ENCODE assay signal across 11 cellular contexts in genomic region chr4:87044511-87045369, GRCh38.
DNase-seq lines count a peak whose midpoint lies in the region; ATAC-seq, FAIRE-seq and TF ChIP-seq lines count a peak whose summit lies in the region.
"Had no signal": no experiment of that assay in that cellular context is flagged by ENCODE, and none has a peak within 500 bp of the region (broad histone marks: within the 10 kb centered on the region; RNA-seq: fewer than 3 reads in every experiment).

No MANE protein-coding gene starts in this region.

- no peaks in the 10 kb centered on the region for H3K9me1 ChIP-seq in K562 (ENCODE audit: control insufficient read depth, insufficient read depth, low read length)
- peaks cover 2% of the 10 kb centered on the region for H3K9me1 ChIP-seq in keratinocyte (ENCODE audit: control insufficient read depth, extremely low read depth, insufficient read depth, low read length)

- DNase-seq in GF-D8 (lab: John Stamatoyannopoulos, UW) (peak; percentile 13), K562 (ENCODE audit: extremely low read depth in 1 of 4, low spot score in 3 of 4) (peak in 2 of 4 experiments; percentile 43 to 60), keratinocyte (ENCODE audit: low read depth, low spot score) (no peak), GM03348 (ENCODE audit: low spot score) (no peak), 8988T (no peak)
- no peak for DNase-seq in natural killer cell treated with Interleukin-12 subunit alpha and Interleukin-12 subunit beta and Interleukin-15 and Interleukin-18, amount 100 ng/mL, for 72 hours (ENCODE audit: low spot score)
- DNase-seq: NCI-H1105 treated with DMSO at 0.1 percent for 48 hours; stimulated activated CD4-positive, alpha-beta T cell treated with anti-CD3 and anti-CD28 coated beads, Interleukin-4, amount 100 ng/mL, for 4 hours had no signal

- dilution Hi-C loops in keratinocyte (cut with MboI; ENCODE audit: extremely low pct_ligation_motif_present, low sequenced_read_pairs): no loop called here

- peaks cover 13% of the 10 kb centered on the region; the same call in 1 of the 2 replicates for H4K20me1 ChIP-seq in K562 (replicated peaks; ENCODE audit: control insufficient read depth, insufficient read depth, low read length)
- no peaks in the 10 kb centered on the region for H4K20me1 ChIP-seq in keratinocyte (ENCODE audit: control insufficient read depth, extremely low read depth, insufficient read depth, low read length)

- H3K4me3 ChIP-seq in K562 (no peak overlapping the region), keratinocyte (ENCODE audit: control insufficient read depth in 2 of 3, extremely low read depth in 1 of 3, insufficient read depth in 2 of 3, low read depth in 1 of 3, low read length in 3 of 3) (no peak overlapping the region), rectal smooth muscle tissue (ENCODE audit: low read length) (peak overlapping the region; percentile 35)
- H3K4me3 ChIP-seq: SJSA1 had no signal

- H3K27ac ChIP-seq in K562 (ENCODE audit: extremely low read depth, low read depth, low read length) (no peak overlapping the region; the same call in 2 of the 3 replicates), keratinocyte (ENCODE audit: control insufficient read depth, insufficient read depth, low read length) (no peak overlapping the region), rectal smooth muscle tissue (ENCODE audit: low read depth, low read length) (peak overlapping the region; percentile 82)
- H3K27ac ChIP-seq: SJSA1 had no signal

- TF ChIP-seq RAD21 in K562 (CRISPR knock-in tag; conservative IDR thresholded peaks at IDR 0.05 in 1 of 2, IDR thresholded peaks at IDR 0.05 in 1 of 2): no peak

- H3K36me3 Mint-ChIP-seq in natural killer cell treated with Interleukin-12 subunit alpha and Interleukin-12 subunit beta and Interleukin-15 and Interleukin-18, amount 100 ng/mL, for 72 hours: no peaks in the 10 kb centered on the region

- no peaks in the 10 kb centered on the region for H3K9me3 Mint-ChIP-seq in natural killer cell treated with Interleukin-12 subunit alpha and Interleukin-12 subunit beta and Interleukin-15 and Interleukin-18, amount 100 ng/mL, for 72 hours

- intact Hi-C loops in K562 (cut with micrococcal nuclease): no loop called here

- POLR2A ChIA-PET in K562 (lab: Yijun Ruan, JAX): interaction anchor here (0.7 kb wide), 1 partner anchor 10 kb away, joined by 4 read pairs; no protein-coding TSS in a partner anchor

- no peak overlapping the region for H2AFZ ChIP-seq in K562 (ENCODE audit: low read depth, low read length)
- no peak overlapping the region for H2AFZ ChIP-seq in keratinocyte (ENCODE audit: control insufficient read depth, low read length)

- peak; percentile 52 for FAIRE-seq in K562 (lab: Jason Lieb, UNC)
- FAIRE-seq in keratinocyte (lab: Jason Lieb, UNC): peak; percentile 60

- peak overlapping the region in 1 of 2 experiments; percentile 10; a peak in 1 of 4 replicates for H3K9ac ChIP-seq in K562 (ENCODE audit: insufficient read depth in 1 of 2, low read depth in 2 of 2, low read length in 2 of 2)
- no peak overlapping the region for H3K9ac ChIP-seq in keratinocyte (ENCODE audit: control insufficient read depth, extremely low read depth, insufficient read depth, low read length)
- no peak overlapping the region for H3K9ac ChIP-seq in rectal smooth muscle tissue (ENCODE audit: low read length)

- TF ChIP-seq CTCF in K562 (IDR thresholded peaks at IDR 0.05 in 2 of 3, conservative IDR thresholded peaks at IDR 0.05 in 1 of 3; ENCODE audit: insufficient read depth in 2 of 3, low read depth in 1 of 3, low read length in 3 of 3) (no peak), keratinocyte (optimal IDR thresholded peaks at IDR 0.05 in 1 of 3, IDR thresholded peaks at IDR 0.05 in 1 of 3, conservative IDR thresholded peaks at IDR 0.05 in 1 of 3; ENCODE audit: extremely low read depth in 1 of 3, insufficient read depth in 2 of 3, low read length in 3 of 3) (no peak)

- H3K4me3 Mint-ChIP-seq in natural killer cell treated with Interleukin-12 subunit alpha and Interleukin-12 subunit beta and Interleukin-15 and Interleukin-18, amount 100 ng/mL, for 72 hours: no peak overlapping the region

- CTCF ChIA-PET in K562 (lab: Yijun Ruan, JAX; ENCODE audit: low intra/inter-chr PET ratio): no interaction called here

- ATAC-seq in K562 (peak; percentile 71), GM18867 (IDR thresholded peaks at IDR 0.05; ENCODE audit: unreplicated experiment) (no peak)
- no peak for ATAC-seq in natural killer cell treated with Interleukin-12 subunit alpha and Interleukin-12 subunit beta and Interleukin-15 and Interleukin-18, amount 100 ng/mL, for 72 hours

- H3K79me2 ChIP-seq in K562 (ENCODE audit: control insufficient read depth, insufficient read depth, low read length) (peaks cover 98% of the 10 kb centered on the region), keratinocyte (ENCODE audit: control insufficient read depth, insufficient read depth, low read length) (peaks cover 37% of the 10 kb centered on the region)

- no peak for TF ChIP-seq POLR2A in K562 (conservative IDR thresholded peaks at IDR 0.05)

- BruUV-seq in K562 (replicated peaks; lab: Mats Ljungman, UMichigan): no TSS peak

- no peak for TF ChIP-seq EP300 in K562 (IDR thresholded peaks at IDR 0.05; ENCODE audit: low read length)

- no peaks in the 10 kb centered on the region for H3K27me3 Mint-ChIP-seq in natural killer cell treated with Interleukin-12 subunit alpha and Interleukin-12 subunit beta and Interleukin-15 and Interleukin-18, amount 100 ng/mL, for 72 hours

- H3K4me1 Mint-ChIP-seq in natural killer cell treated with Interleukin-12 subunit alpha and Interleukin-12 subunit beta and Interleukin-15 and Interleukin-18, amount 100 ng/mL, for 72 hours (ENCODE audit: low read depth in 2 of 2): peaks cover 16 to 25% of the 10 kb centered on the region in 2 donors

- no peaks in the 10 kb centered on the region for H3K27me3 ChIP-seq in K562 (ENCODE audit: control insufficient read depth in 2 of 2, insufficient read depth in 2 of 2, low read length in 2 of 2)
- H3K27me3 ChIP-seq in keratinocyte (ENCODE audit: control insufficient read depth, extremely low read depth, insufficient read depth, low read length): no peaks in the 10 kb centered on the region
- no peaks in the 10 kb centered on the region for H3K27me3 ChIP-seq in rectal smooth muscle tissue (ENCODE audit: control insufficient read depth, insufficient read depth, low read length)
- H3K27me3 ChIP-seq: SJSA1 had no signal

- H3K9me3 ChIP-seq in K562 (replicated peaks; ENCODE audit: control insufficient read depth, insufficient read depth, low read depth, low read length) (no peaks in the 10 kb centered on the region), keratinocyte (ENCODE audit: control insufficient read depth, low read depth, low read length) (no peaks in the 10 kb centered on the region)
- H3K9me3 ChIP-seq: SJSA1 had no signal

- H3K36me3 ChIP-seq in K562 (ENCODE audit: control insufficient read depth, insufficient read depth, low read length) (peaks cover 36% of the 10 kb centered on the region; the same call in 2 of the 3 replicates), keratinocyte (ENCODE audit: control insufficient read depth in 2 of 2, extremely low read depth in 1 of 2, insufficient read depth in 2 of 2, low read length in 2 of 2) (peaks cover 7 to 12% of the 10 kb centered on the region in 2 experiments), rectal smooth muscle tissue (ENCODE audit: control insufficient read depth, insufficient read depth, low read length) (peaks cover 8% of the 10 kb centered on the region)

- WGBS in K562 (ENCODE audit: insufficient coverage, low coverage, missing lambda C conversion rate): 12% methylated on average over 7 of the region's 7 CpGs

- peak overlapping the region; percentile 52 for H3K4me2 ChIP-seq in K562 (ENCODE audit: insufficient read depth, low read length)
- H3K4me2 ChIP-seq in keratinocyte (ENCODE audit: control insufficient read depth, extremely low read depth, insufficient read depth, low read depth, low read length): no peak overlapping the region

- H3K27ac Mint-ChIP-seq in natural killer cell treated with Interleukin-12 subunit alpha and Interleukin-12 subunit beta and Interleukin-15 and Interleukin-18, amount 100 ng/mL, for 72 hours: no peak overlapping the region

- in situ Hi-C loops in K562 (cut with MboI): no loop called here

- H3K4me1 ChIP-seq in K562 (replicated peaks in 1 of 2; ENCODE audit: control insufficient read depth in 2 of 2, insufficient read depth in 2 of 2, low read length in 2 of 2) (peaks cover 10 to 31% of the 10 kb centered on the region in 2 experiments; a peak in 4 of 5 replicates), keratinocyte (ENCODE audit: control insufficient read depth, extremely low read depth, insufficient read depth, low read length) (peaks cover 6% of the 10 kb centered on the region), rectal smooth muscle tissue (ENCODE audit: control insufficient read depth, insufficient read depth, low read length) (peaks cover 37% of the 10 kb centered on the region)
- H3K4me1 ChIP-seq: SJSA1 had no signal

TF ChIP-seq in K562, 482 proteins besides CTCF, POLR2A, EP300 and RAD21 (continues in another document):
- TF ChIP-seq ADNP (tag; IDR thresholded peaks at IDR 0.05) (0 out of 2 replicates have a peak, but pooled peaks have one; percentile 49), HMBOX1 (IDR thresholded peaks at IDR 0.05) (0 out of 2 replicates have a peak, but pooled peaks have one; percentile 11), TEAD4 (IDR thresholded peaks at IDR 0.05; ENCODE audit: low read length) (peak; percentile 6; the same call in 1 of the 2 replicates), TEAD4 (CRISPR knock-in tag; IDR thresholded peaks at IDR 0.05; ENCODE audit: borderline replicate concordance) (no peak), SIX5 (IDR thresholded peaks at IDR 0.05; ENCODE audit: borderline replicate concordance in 1 of 2, insufficient read depth in 1 of 2, low read depth in 1 of 2, low read length in 2 of 2) (no peak), FOS (IDR thresholded peaks at IDR 0.05; ENCODE audit: extremely low read depth, insufficient read length) (no peak), NCOR1 (IDR thresholded peaks at IDR 0.05) (peak; percentile 21; the same call in 1 of the 2 replicates), HDAC1 (IDR thresholded peaks at IDR 0.05) (peak in 1 of 2 experiments; percentile 44; a peak in 1 of 4 replicates), ATF1 (CRISPR knock-in tag; IDR thresholded peaks at IDR 0.05) (no peak), ATF1 (tag; IDR thresholded peaks at IDR 0.05) (0 out of 2 replicates have a peak, but pooled peaks have one; percentile 21), ATF7 (IDR thresholded peaks at IDR 0.05) (no peak), HDAC2 (IDR thresholded peaks at IDR 0.05) (0 out of 2 replicates have a peak, but pooled peaks have one; percentile 37)
